Comparison of ENCODE assay signal across 17 cellular contexts in the genomic region with DNA sequence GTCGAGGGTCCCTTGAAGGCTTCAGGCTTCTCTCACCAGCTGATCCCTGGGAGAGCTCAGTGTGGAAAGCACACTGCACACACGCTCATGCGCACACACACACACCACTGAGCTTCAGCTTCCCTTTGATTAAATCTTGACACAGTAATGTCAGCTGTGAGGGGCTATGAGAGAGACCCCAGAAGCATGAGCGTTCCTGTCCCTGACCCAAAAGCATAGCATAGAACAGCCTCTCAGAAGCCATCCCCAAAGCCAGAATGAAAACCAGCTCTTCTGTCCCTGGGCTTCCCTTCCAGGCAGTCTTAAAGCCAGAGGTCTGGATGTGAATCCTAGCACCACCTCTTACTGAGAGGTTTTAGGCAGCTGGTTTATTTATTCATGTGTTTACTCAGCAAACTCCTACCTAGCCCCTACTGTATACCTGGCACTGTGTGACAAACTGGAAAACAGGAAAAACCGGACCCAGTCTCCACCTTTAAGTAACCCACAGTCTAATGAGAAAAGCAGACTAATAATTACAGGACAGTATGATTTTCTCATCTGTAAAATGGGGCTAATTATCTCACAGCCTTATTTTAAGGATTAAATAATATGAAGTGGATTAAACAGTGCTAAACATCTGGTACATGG. TPM values are rescaled to one million over a fixed set of nuclear protein-coding genes. Genes with fewer than 3 reads are reported as not detected.
DNase-seq lines count a peak whose midpoint lies in the region; TF ChIP-seq lines count a peak whose summit lies in the region.
"Had no signal": no experiment of that assay in that cellular context is flagged by ENCODE, and none has a peak within 500 bp of the region (broad histone marks: within the 10 kb centered on the region; RNA-seq: fewer than 3 reads in every experiment).

No MANE protein-coding gene starts in this region.

- H3K36me3 Mint-ChIP-seq in progenitor cell of endocrine pancreas (ENCODE audit: insufficient read depth), result no peaks in the 10 kb centered on the region
- H3K36me3 Mint-ChIP-seq: CD4-positive, CD25-positive, alpha-beta regulatory T cell had no signal

- DNase-seq in NCI-H1417 (lab: John Stamatoyannopoulos, UW), result peak in 2 of 3 experiments; percentile 5 to 30
- no peak for DNase-seq in NCI-H1417 treated with DMSO at 0.1 percent for 48 hours (lab: John Stamatoyannopoulos, UW)
- DNase-seq in NCI-H774 (lab: John Stamatoyannopoulos, UW), result peak; percentile 40
- DNase-seq in islet precursor cell, result peak; percentile 44
- no peak for DNase-seq in activated gamma-delta T cell (lab: John Stamatoyannopoulos, UW)
- DNase-seq in activated CD4-positive, alpha-beta T cell treated with anti-CD3 and anti-CD28 coated beads for 1 hour, result no peak
- no peak for DNase-seq in progenitor cell of endocrine pancreas (ENCODE audit: low spot score, unreplicated experiment)
- no peak for DNase-seq in OCI-M1 (lab: John Stamatoyannopoulos, UW)
- DNase-seq: 8988T; CD4-positive, CD25-positive, alpha-beta regulatory T cell; COR-L47; NCI-H1436 treated with DMSO at 0.1 percent for 48 hours; NCI-H2081; Right ventricle myocardium superior; T-helper 1 cell had no signal

- H3K27me3 Mint-ChIP-seq in progenitor cell of endocrine pancreas, result peaks cover 29% of the 10 kb centered on the region

- no peak for TF ChIP-seq CTCF in progenitor cell of endocrine pancreas (IDR thresholded peaks at IDR 0.05; ENCODE audit: unreplicated experiment)

- H3K27ac Mint-ChIP-seq in progenitor cell of endocrine pancreas, result no peak overlapping the region
- H3K27ac Mint-ChIP-seq: B cell; CD4-positive, CD25-positive, alpha-beta regulatory T cell; H9 had no signal

- H3K4me3 Mint-ChIP-seq in progenitor cell of endocrine pancreas (ENCODE audit: low read depth), result no peak overlapping the region
- H3K4me3 Mint-ChIP-seq: B cell; CD4-positive, CD25-positive, alpha-beta regulatory T cell; H9 had no signal

- H3K4me1 Mint-ChIP-seq in progenitor cell of endocrine pancreas (ENCODE audit: low read depth), result peaks cover 5% of the 10 kb centered on the region
- H3K4me1 Mint-ChIP-seq: B cell; CD4-positive, CD25-positive, alpha-beta regulatory T cell had no signal

- H3K9me3 Mint-ChIP-seq in progenitor cell of endocrine pancreas (ENCODE audit: low read depth), result no peaks in the 10 kb centered on the region
- H3K9me3 Mint-ChIP-seq: H9 had no signal

RNA-seq across cellular contexts. Expression of a gene that starts 15.9 kb away (rescaled TPM):
- total RNA-seq in progenitor cell of endocrine pancreas, result 2.1 TPM in 2 replicates
- total RNA-seq: B cell; CD4-positive, CD25-positive, alpha-beta regulatory T cell had no signal

Comparison
In these comparisons a context has a peak if more than half of its experiments do, and no peak if none do; other contexts are left out.
1. DNase-seq: peak in NCI-H1417 (2 of 3), NCI-H774 (single experiment) and islet precursor cell (single experiment); none in NCI-H1417 treated with DMSO at 0.1 percent for 48 hours (single experiment), activated gamma-delta T cell (single experiment), activated CD4-positive, alpha-beta T cell treated with anti-CD3 and anti-CD28 coated beads for 1 hour (single experiment), progenitor cell of endocrine pancreas (single experiment) and OCI-M1 (single experiment).